In the genomic region with DNA sequence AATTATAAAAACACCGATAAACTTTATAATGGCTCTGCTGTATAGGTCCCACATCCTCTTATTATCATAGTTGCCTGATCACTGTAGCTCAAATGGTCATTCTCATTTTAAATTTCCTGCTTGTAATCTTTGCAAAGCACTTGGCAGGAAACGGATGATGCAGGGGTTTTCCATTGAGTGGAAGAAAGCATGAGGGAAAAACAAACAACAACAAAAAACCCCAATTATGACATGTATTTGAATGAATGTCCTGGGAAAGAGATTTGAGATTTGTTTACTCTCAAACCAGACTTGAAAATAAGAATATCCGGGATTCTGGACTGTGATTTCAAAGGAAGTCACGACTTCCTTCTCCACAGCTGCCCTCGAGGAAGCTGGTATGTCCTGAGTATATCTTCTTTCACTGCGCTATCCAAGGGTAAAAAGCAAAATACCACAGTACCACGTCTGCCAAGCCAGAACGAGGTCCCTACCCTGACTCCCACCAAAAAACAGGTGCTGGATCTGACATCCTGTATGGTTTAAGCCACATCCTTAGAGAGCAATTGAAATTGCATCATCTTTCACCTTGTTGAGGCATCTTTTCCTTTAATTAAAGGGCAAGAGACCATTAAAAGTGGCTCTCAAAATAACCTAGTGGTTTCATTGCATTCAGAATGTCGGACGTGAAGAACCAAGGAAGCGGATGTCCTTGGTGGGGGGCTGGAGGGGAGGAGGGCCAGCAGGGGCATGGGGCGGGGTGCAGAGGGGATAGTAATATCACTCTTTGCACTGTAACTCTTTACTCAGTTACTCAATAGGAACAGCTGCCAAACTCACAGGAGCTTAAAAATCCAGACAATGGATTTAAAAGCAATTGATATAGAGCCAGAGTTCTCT, we compare ENCODE assay signal across 8 cellular contexts. TPM values are rescaled to one million over a fixed set of nuclear protein-coding genes. Genes with fewer than 3 reads are reported as not detected.
DNase-seq lines count a peak whose midpoint lies in the region; ATAC-seq and TF ChIP-seq lines count a peak whose summit lies in the region.

No MANE protein-coding gene starts in this region.

- no peak for TF ChIP-seq POLR2A in GM18505 (IDR thresholded peaks at IDR 0.05; ENCODE audit: borderline replicate concordance, extremely low read depth, insufficient read depth, insufficient read length)

- H3K9me3 Mint-ChIP-seq in activated naive CD8-positive, alpha-beta T cell treated with anti-CD3 and anti-CD28 coated beads for 36 hours, result peaks cover 5% of the 10 kb centered on the region

- H3K4me1 ChIP-seq in iPS-18a (ENCODE audit: control insufficient read depth, low read depth, low read length), result peaks cover 11% of the 10 kb centered on the region

- H3K36me3 ChIP-seq in iPS-18a (ENCODE audit: control insufficient read depth, low read depth, low read length), result no peaks in the 10 kb centered on the region

- H3K9ac ChIP-seq in iPS-18a (ENCODE audit: low read length), result peak overlapping the region; percentile 24

- no peak for TF ChIP-seq CTCF in GM13976 (IDR thresholded peaks at IDR 0.05; ENCODE audit: borderline replicate concordance, control extremely low read depth, extremely low read depth, insufficient read depth, missing control alignments)

- peak overlapping the region; percentile 41 for H3K27ac ChIP-seq in iPS-18a (ENCODE audit: low read length)

- DNase-seq in GM13976 (ENCODE audit: low spot score), result peak; percentile 66
- DNase-seq in NCI-H2029 (lab: John Stamatoyannopoulos, UW), result peak; percentile 53
- peak; percentile 46 for DNase-seq in activated naive CD8-positive, alpha-beta T cell treated with anti-CD3 and anti-CD28 coated beads for 36 hours
- peak; percentile 50 for DNase-seq in stimulated activated naive CD8-positive, alpha-beta T cell treated with anti-CD3 and anti-CD28 coated beads, Interleukin-15, Interleukin-2, amounts not matched to agents 100 U/mL and 50 U/mL, for 24 hours

- peaks cover 9% of the 10 kb centered on the region for H3K36me3 Mint-ChIP-seq in activated naive CD8-positive, alpha-beta T cell treated with anti-CD3 and anti-CD28 coated beads for 36 hours

- in situ Hi-C loops in GM13976 (cut with MboI; ENCODE audit: low sequenced_read_pairs, unreplicated experiment), result no loop called here

- H3K4me3 ChIP-seq in iPS-18a (ENCODE audit: low read length), result no peak overlapping the region

- H3K27me3 ChIP-seq in iPS-18a (ENCODE audit: control insufficient read depth, insufficient read depth, low read length), result no peaks in the 10 kb centered on the region

- no peaks in the 10 kb centered on the region for H3K9me3 ChIP-seq in iPS-18a (ENCODE audit: control insufficient read depth, low read depth, low read length)

- peaks cover 15% of the 10 kb centered on the region for H3K4me1 Mint-ChIP-seq in activated naive CD8-positive, alpha-beta T cell treated with anti-CD3 and anti-CD28 coated beads for 36 hours

- H3K27ac Mint-ChIP-seq in activated naive CD8-positive, alpha-beta T cell treated with anti-CD3 and anti-CD28 coated beads for 36 hours, result peak overlapping the region; percentile 96

- peak overlapping the region; percentile 50 for H3K4me3 Mint-ChIP-seq in activated naive CD8-positive, alpha-beta T cell treated with anti-CD3 and anti-CD28 coated beads for 36 hours

- peak; percentile 91 for ATAC-seq in stimulated activated naive CD8-positive, alpha-beta T cell treated with anti-CD3 and anti-CD28 coated beads, Interleukin-15, Interleukin-2, amounts not matched to agents 100 U/mL and 50 U/mL, for 24 hours
- ATAC-seq in GM21717 (IDR thresholded peaks at IDR 0.05; ENCODE audit: unreplicated experiment) (no peak), GM18502 (IDR thresholded peaks at IDR 0.05; ENCODE audit: poor library complexity, unreplicated experiment) (no peak), GM18505 (IDR thresholded peaks at IDR 0.05; ENCODE audit: unreplicated experiment) (no peak)

- no peaks in the 10 kb centered on the region for H3K27me3 Mint-ChIP-seq in activated naive CD8-positive, alpha-beta T cell treated with anti-CD3 and anti-CD28 coated beads for 36 hours

RNA-seq across cellular contexts. Expression of gene TIPIN, which starts 13.5 kb away (rescaled TPM):
- 10 to 100 TPM; 78.4 to 78.7 TPM for total RNA-seq in activated naive CD8-positive, alpha-beta T cell treated with anti-CD3 and anti-CD28 coated beads for 36 hours

RNA-seq across cellular contexts. Expression of gene MAP2K1, which starts 16.7 kb away (rescaled TPM):
- 100 to 1,000 TPM; 103 to 108 TPM for total RNA-seq in activated naive CD8-positive, alpha-beta T cell treated with anti-CD3 and anti-CD28 coated beads for 36 hours
